Comparison of ENCODE assay signal across 20 cellular contexts in genomic region chr18:44988821-44989587, GRCh38.
"Had no signal": no experiment of that assay in that cellular context is flagged by ENCODE, and none has a peak within 500 bp of the region (broad histone marks: within the 10 kb centered on the region; RNA-seq: fewer than 3 reads in every experiment).

No MANE protein-coding gene starts in this region.

- H3K36me3 Mint-ChIP-seq: naive thymus-derived CD4-positive, alpha-beta T cell; stimulated activated effector memory CD8-positive, alpha-beta T cell treated with anti-CD3 and anti-CD28 coated beads, Interleukin-12 subunit alpha, Interleukin-12 subunit beta, amount 100 ng/mL, for 72 hours had no signal

- H3K27me3 ChIP-seq: heart right ventricle, neural progenitor cell, upper lobe of right lung had no signal

- FAIRE-seq: colon had no signal

- H3K9ac ChIP-seq: neural progenitor cell had no signal

- ATAC-seq: activated CD8-positive, alpha-beta T cell treated with anti-CD3 and anti-CD28 coated beads for 36 hours; heart right ventricle; naive thymus-derived CD4-positive, alpha-beta T cell; psoas muscle; right cardiac atrium; stimulated activated effector memory CD8-positive, alpha-beta T cell treated with anti-CD3 and anti-CD28 coated beads, Interleukin-12 subunit alpha, Interleukin-12 subunit beta, amount 100 ng/mL, for 72 hours; upper lobe of right lung had no signal

- H3K9me3 ChIP-seq: psoas muscle, upper lobe of right lung had no signal

- H2AFZ ChIP-seq: neural progenitor cell had no signal

- H3K27me3 Mint-ChIP-seq: activated CD4-positive, alpha-beta T cell treated with anti-CD3 and anti-CD28 coated beads, Interleukin-2, amount 10 ng/mL, durations not matched to agents 24 days and 14 days; activated CD8-positive, alpha-beta T cell treated with anti-CD3 and anti-CD28 coated beads for 36 hours had no signal

- DNase-seq: activated CD4-positive, alpha-beta T cell treated with anti-CD3 and anti-CD28 coated beads, Interleukin-2, amount 10 ng/mL, durations not matched to agents 24 days and 14 days; activated CD4-positive, CD25-positive, alpha-beta regulatory T cell; activated CD8-positive, alpha-beta memory T cell treated with anti-CD3 and anti-CD28 coated beads, Interleukin-2, amount 50 U/mL, for 4 hours; activated CD8-positive, alpha-beta T cell treated with anti-CD3 and anti-CD28 coated beads for 36 hours; activated effector memory CD4-positive, alpha-beta T cell treated with Interleukin-2 at 50 U/mL for 16 hours; activated naive CD4-positive, alpha-beta T cell treated with anti-CD3 and anti-CD28 coated beads, Interleukin-2, amount 50 U/mL, for 16 hours; activated T-cell treated with anti-CD3 and anti-CD28 coated beads, Interleukin-2, amount 50 U/mL, for 48 hours; heart right ventricle; immature natural killer cell; mesenchymal stem cell; naive thymus-derived CD4-positive, alpha-beta T cell; psoas muscle; right cardiac atrium; stimulated activated CD4-positive, alpha-beta T cell treated with anti-CD3 and anti-CD28 coated beads, Interleukin-4, amount 100 ng/mL, for 24 hours; T1000; upper lobe of right lung had no signal

- H3K4me3 Mint-ChIP-seq: activated CD4-positive, alpha-beta T cell treated with anti-CD3 and anti-CD28 coated beads, Interleukin-2, amount 10 ng/mL, durations not matched to agents 24 days and 14 days; activated CD8-positive, alpha-beta T cell treated with anti-CD3 and anti-CD28 coated beads for 36 hours; immature natural killer cell; naive thymus-derived CD4-positive, alpha-beta T cell; neural progenitor cell; stimulated activated effector memory CD8-positive, alpha-beta T cell treated with anti-CD3 and anti-CD28 coated beads, Interleukin-12 subunit alpha, Interleukin-12 subunit beta, amount 100 ng/mL, for 72 hours had no signal

- H3K27ac Mint-ChIP-seq: activated CD4-positive, alpha-beta T cell treated with anti-CD3 and anti-CD28 coated beads, Interleukin-2, amount 10 ng/mL, durations not matched to agents 24 days and 14 days; activated CD8-positive, alpha-beta T cell treated with anti-CD3 and anti-CD28 coated beads for 36 hours; immature natural killer cell; naive thymus-derived CD4-positive, alpha-beta T cell; neural progenitor cell; stimulated activated effector memory CD8-positive, alpha-beta T cell treated with anti-CD3 and anti-CD28 coated beads, Interleukin-12 subunit alpha, Interleukin-12 subunit beta, amount 100 ng/mL, for 72 hours had no signal

- H3K4me2 ChIP-seq: neural progenitor cell had no signal

- H3K9me3 Mint-ChIP-seq: activated CD4-positive, alpha-beta T cell treated with anti-CD3 and anti-CD28 coated beads, Interleukin-2, amount 10 ng/mL, durations not matched to agents 24 days and 14 days; activated CD8-positive, alpha-beta T cell treated with anti-CD3 and anti-CD28 coated beads for 36 hours; stimulated activated effector memory CD8-positive, alpha-beta T cell treated with anti-CD3 and anti-CD28 coated beads, Interleukin-12 subunit alpha, Interleukin-12 subunit beta, amount 100 ng/mL, for 72 hours had no signal

- H3K36me3 ChIP-seq: heart right ventricle, neural progenitor cell, upper lobe of right lung had no signal

- H3K4me1 Mint-ChIP-seq: activated CD4-positive, alpha-beta T cell treated with anti-CD3 and anti-CD28 coated beads, Interleukin-2, amount 10 ng/mL, durations not matched to agents 24 days and 14 days; immature natural killer cell; naive thymus-derived CD4-positive, alpha-beta T cell; neural progenitor cell; stimulated activated effector memory CD8-positive, alpha-beta T cell treated with anti-CD3 and anti-CD28 coated beads, Interleukin-12 subunit alpha, Interleukin-12 subunit beta, amount 100 ng/mL, for 72 hours had no signal

- H3K4me1 ChIP-seq: heart right ventricle, neural progenitor cell had no signal

- H3K27ac ChIP-seq: heart right ventricle, neural progenitor cell, psoas muscle, skin epidermis, upper lobe of right lung had no signal

- H3K4me3 ChIP-seq: heart right ventricle, neural progenitor cell, psoas muscle, skin epidermis, upper lobe of right lung had no signal
